In the genomic region with DNA sequence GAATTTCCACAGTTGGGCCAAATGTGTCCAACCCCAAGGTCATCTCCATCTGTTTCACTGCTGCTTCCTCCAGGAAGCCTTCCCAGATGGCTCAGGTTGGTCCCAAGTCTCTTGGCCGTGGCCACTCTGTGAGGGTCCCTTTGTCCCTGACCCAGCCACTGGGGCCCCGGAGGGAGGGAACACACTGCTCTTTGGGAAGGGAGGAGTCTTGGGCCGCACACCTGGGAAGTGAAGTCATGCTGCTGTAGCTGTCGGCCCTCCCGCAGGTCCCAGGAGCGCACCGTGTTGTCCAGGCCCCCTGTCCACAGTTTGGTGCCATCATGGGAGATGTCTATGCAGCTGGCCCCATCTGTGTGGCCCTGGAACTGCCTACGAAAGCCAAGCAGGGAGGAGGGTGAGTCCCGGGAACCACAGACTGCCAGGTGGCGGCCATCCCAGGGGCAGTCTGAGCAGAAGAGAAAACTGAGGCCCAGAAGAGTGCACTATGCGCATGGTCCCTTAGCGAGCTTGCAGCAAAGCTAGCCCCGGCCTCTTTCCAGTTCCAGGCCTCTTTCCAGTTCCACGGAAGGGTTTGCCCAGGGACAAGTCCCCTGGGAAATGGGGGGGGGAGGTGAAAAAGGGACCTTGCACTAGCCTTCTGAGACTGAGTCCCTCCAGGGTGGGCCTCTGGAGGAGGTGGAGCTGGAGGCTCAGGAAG, we compare ENCODE assay signal across 22 cellular contexts. TPM values are rescaled to one million over a fixed set of nuclear protein-coding genes. Genes with fewer than 3 reads are reported as not detected.
DNase-seq lines count a peak whose midpoint lies in the region; ATAC-seq and TF ChIP-seq lines count a peak whose summit lies in the region.
"Had no signal": no experiment of that assay in that cellular context is flagged by ENCODE, and none has a peak within 500 bp of the region (broad histone marks: within the 10 kb centered on the region; RNA-seq: fewer than 3 reads in every experiment).

No MANE protein-coding gene starts in this region.

- H2BK5ac ChIP-seq in neuronal stem cell (ENCODE audit: low read length): peak overlapping the region; percentile 63

- no peaks in the 10 kb centered on the region for H3K9me3 ChIP-seq in neuronal stem cell (replicated peaks in 1 of 2; ENCODE audit: control insufficient read depth in 2 of 2, insufficient read depth in 1 of 2, low read depth in 1 of 2, low read length in 2 of 2)
- no peaks in the 10 kb centered on the region for H3K9me3 ChIP-seq in suprapubic skin
- H3K9me3 ChIP-seq: BLaER1 treated with 17β-estradiol and CSF1 and Interleukin-3, amounts not matched to agents 10 nM and 100 nM; body of pancreas; Caco-2; heart right ventricle; uterus had no signal

- no peak overlapping the region for H2AK5ac ChIP-seq in neuronal stem cell (ENCODE audit: low read depth, low read length)

- ATAC-seq in central memory CD8-positive, alpha-beta T cell (replicated peaks; ENCODE audit: extremely low read depth, poor library complexity, severe bottlenecking): no peak
- ATAC-seq: body of pancreas had no signal

- no peak overlapping the region for H2BK120ac ChIP-seq in neuronal stem cell (ENCODE audit: low read depth, low read length)

- CTCF ChIA-PET in activated CD4-positive, alpha-beta memory T cell treated with anti-CD3 and anti-CD28 coated beads for 36 hours (lab: Charles Lee): no interaction called here

- H3K27ac Mint-ChIP-seq in activated naive CD4-positive, alpha-beta T cell treated with anti-CD3 and anti-CD28 coated beads, Interleukin-2, amount 50 U/mL, for 24 hours: peak overlapping the region; percentile 55
- peak overlapping the region; percentile 57 for H3K27ac Mint-ChIP-seq in central memory CD8-positive, alpha-beta T cell (ENCODE audit: low read depth)
- no peak overlapping the region for H3K27ac Mint-ChIP-seq in activated CD4-positive, alpha-beta memory T cell treated with anti-CD3 and anti-CD28 coated beads for 36 hours
- H3K27ac Mint-ChIP-seq: activated T-helper 1 cell treated with anti-CD3 and anti-CD28 coated beads, Interleukin-12 subunit alpha, Interleukin-12 subunit beta, Interleukin-2, Interleukin-4 antibody, amounts not matched to agents 30 ng/mL and 10 ng/mL and 1 ng/mL, durations not matched to agents 14 hours and 24 hours and 36 hours; nephron; T-helper 1 cell treated with Interleukin-12 subunit alpha and Interleukin-12 subunit beta and Interleukin-4 antibody, amounts not matched to agents 30 μg/mL and 1 μg/mL, for 36 hours had no signal

- H3K4me1 Mint-ChIP-seq in activated naive CD4-positive, alpha-beta T cell treated with anti-CD3 and anti-CD28 coated beads, Interleukin-2, amount 50 U/mL, for 24 hours: no peaks in the 10 kb centered on the region
- no peaks in the 10 kb centered on the region for H3K4me1 Mint-ChIP-seq in central memory CD8-positive, alpha-beta T cell
- no peaks in the 10 kb centered on the region for H3K4me1 Mint-ChIP-seq in activated CD4-positive, alpha-beta memory T cell treated with anti-CD3 and anti-CD28 coated beads for 36 hours (ENCODE audit: low read depth)

- peak overlapping the region; percentile 10 for H3K9ac ChIP-seq in neuronal stem cell (ENCODE audit: low read depth, low read length, poor library complexity)
- H3K9ac ChIP-seq: BLaER1 treated with 17β-estradiol and CSF1 and Interleukin-3, amounts not matched to agents 10 nM and 100 nM; GM23248 had no signal

- no peak overlapping the region for H3K27ac ChIP-seq in neuronal stem cell (replicated peaks; ENCODE audit: low read length)
- H3K27ac ChIP-seq in suprapubic skin: no peak overlapping the region
- H3K27ac ChIP-seq: BLaER1 treated with 17β-estradiol and CSF1 and Interleukin-3, amounts not matched to agents 10 nM and 100 nM; body of pancreas; GM23248; heart right ventricle; uterus had no signal

- H3K79me1 ChIP-seq in neuronal stem cell (ENCODE audit: low read depth, low read length): peaks cover 4% of the 10 kb centered on the region

- no peak overlapping the region for H3K4me3 Mint-ChIP-seq in activated naive CD4-positive, alpha-beta T cell treated with anti-CD3 and anti-CD28 coated beads, Interleukin-2, amount 50 U/mL, for 24 hours
- H3K4me3 Mint-ChIP-seq in central memory CD8-positive, alpha-beta T cell: no peak overlapping the region
- no peak overlapping the region for H3K4me3 Mint-ChIP-seq in activated CD4-positive, alpha-beta memory T cell treated with anti-CD3 and anti-CD28 coated beads for 36 hours
- H3K4me3 Mint-ChIP-seq: activated T-helper 1 cell treated with anti-CD3 and anti-CD28 coated beads, Interleukin-12 subunit alpha, Interleukin-12 subunit beta, Interleukin-2, Interleukin-4 antibody, amounts not matched to agents 30 ng/mL and 10 ng/mL and 1 ng/mL, durations not matched to agents 14 hours and 24 hours and 36 hours; nephron; T-helper 1 cell treated with Interleukin-12 subunit alpha and Interleukin-12 subunit beta and Interleukin-4 antibody, amounts not matched to agents 30 μg/mL and 1 μg/mL, for 36 hours had no signal

- no peak overlapping the region for H3K23ac ChIP-seq in neuronal stem cell (ENCODE audit: low read depth, low read length, poor library complexity)

- no peak overlapping the region for H2AFZ ChIP-seq in neuronal stem cell (ENCODE audit: low read length)
- H2AFZ ChIP-seq: GM23248 had no signal

- H3K4me1 ChIP-seq in neuronal stem cell (ENCODE audit: control insufficient read depth in 2 of 2, insufficient read depth in 1 of 2, low read depth in 1 of 2, low read length in 2 of 2) (peaks cover 3% of the 10 kb centered on the region in 2 donors), suprapubic skin (no peaks in the 10 kb centered on the region)
- H3K4me1 ChIP-seq: BLaER1 treated with 17β-estradiol and CSF1 and Interleukin-3, amounts not matched to agents 10 nM and 100 nM; body of pancreas; Caco-2; uterus had no signal

- no peak overlapping the region for H3K14ac ChIP-seq in neuronal stem cell (ENCODE audit: low read length)

- no peak for TF ChIP-seq EP300 in suprapubic skin (IDR thresholded peaks at IDR 0.05)

- no CpG with 5 or more reads among the region's 14 CpGs for WGBS in neuronal stem cell (ENCODE audit: extremely low coverage in 2 of 2, insufficient read length in 2 of 2, insufficient replicate concordance in 1 of 2), 2 donors
- 92% methylated on average over 14 of the region's 14 CpGs for WGBS in suprapubic skin
- WGBS in lower leg skin, 2 donors: 84 to 90% methylated on average over 14 of the region's 14 CpGs

- no peak overlapping the region for H3K4me2 ChIP-seq in neuronal stem cell (ENCODE audit: insufficient read depth, low read length, poor library complexity, severe bottlenecking)
- H3K4me2 ChIP-seq: BLaER1 treated with 17β-estradiol and CSF1 and Interleukin-3, amounts not matched to agents 10 nM and 100 nM had no signal

- H3K27me3 ChIP-seq in neuronal stem cell (ENCODE audit: control insufficient read depth in 3 of 3, insufficient read depth in 3 of 3, low read depth in 1 of 3, low read length in 3 of 3) (no peaks in the 10 kb centered on the region), suprapubic skin (no peaks in the 10 kb centered on the region)
- H3K27me3 ChIP-seq: BLaER1 treated with 17β-estradiol and CSF1 and Interleukin-3, amounts not matched to agents 10 nM and 100 nM; body of pancreas; heart right ventricle; uterus had no signal

- H2BK15ac ChIP-seq in neuronal stem cell (ENCODE audit: low read length): no peak overlapping the region

- intact Hi-C loops in lower leg skin (cut with DNase I; ENCODE audit: low total_unique reads): no loop called here
- intact Hi-C loops in activated CD4-positive, alpha-beta memory T cell treated with anti-CD3 and anti-CD28 coated beads for 36 hours (cut with micrococcal nuclease): no loop called here

- H3K9me3 Mint-ChIP-seq in activated naive CD4-positive, alpha-beta T cell treated with anti-CD3 and anti-CD28 coated beads, Interleukin-2, amount 50 U/mL, for 24 hours: no peaks in the 10 kb centered on the region
- no peaks in the 10 kb centered on the region for H3K9me3 Mint-ChIP-seq in central memory CD8-positive, alpha-beta T cell
- H3K9me3 Mint-ChIP-seq in activated CD4-positive, alpha-beta memory T cell treated with anti-CD3 and anti-CD28 coated beads for 36 hours: no peaks in the 10 kb centered on the region
- H3K9me3 Mint-ChIP-seq: activated T-helper 1 cell treated with anti-CD3 and anti-CD28 coated beads, Interleukin-12 subunit alpha, Interleukin-12 subunit beta, Interleukin-2, Interleukin-4 antibody, amounts not matched to agents 30 ng/mL and 10 ng/mL and 1 ng/mL, durations not matched to agents 14 hours and 24 hours and 36 hours; nephron; T-helper 1 cell treated with Interleukin-12 subunit alpha and Interleukin-12 subunit beta and Interleukin-4 antibody, amounts not matched to agents 30 μg/mL and 1 μg/mL, for 36 hours had no signal

- H3K4me3 ChIP-seq in neuronal stem cell (ENCODE audit: low read length in 2 of 2) (no peak overlapping the region), suprapubic skin (no peak overlapping the region), lower leg skin (ENCODE audit: low read depth, poor library complexity, severe bottlenecking) (no peak overlapping the region)
- H3K4me3 ChIP-seq: BLaER1 treated with 17β-estradiol and CSF1 and Interleukin-3, amounts not matched to agents 10 nM and 100 nM; body of pancreas; GM23248; heart right ventricle; uterus had no signal

- H3K18ac ChIP-seq in neuronal stem cell (ENCODE audit: low read length): no peak overlapping the region

- H3K36me3 ChIP-seq in neuronal stem cell (replicated peaks in 1 of 2; ENCODE audit: control insufficient read depth in 2 of 2, insufficient read depth in 2 of 2, low read length in 2 of 2): peaks cover 59 to 97% of the 10 kb centered on the region in 2 donors
- H3K36me3 ChIP-seq in suprapubic skin: peaks cover 95% of the 10 kb centered on the region
- H3K36me3 ChIP-seq: uterus had no signal

- H3K36me3 Mint-ChIP-seq in activated naive CD4-positive, alpha-beta T cell treated with anti-CD3 and anti-CD28 coated beads, Interleukin-2, amount 50 U/mL, for 24 hours: peaks cover 15% of the 10 kb centered on the region
- peaks cover 62% of the 10 kb centered on the region for H3K36me3 Mint-ChIP-seq in central memory CD8-positive, alpha-beta T cell (ENCODE audit: insufficient read depth)
- peaks cover 56% of the 10 kb centered on the region for H3K36me3 Mint-ChIP-seq in activated CD4-positive, alpha-beta memory T cell treated with anti-CD3 and anti-CD28 coated beads for 36 hours

- no peak for DNase-seq in activated naive CD4-positive, alpha-beta T cell (lab: John Stamatoyannopoulos, UW)
- DNase-seq in central memory CD8-positive, alpha-beta T cell (ENCODE audit: low spot score in 2 of 2): no peak
- DNase-seq in neuronal stem cell (ENCODE audit: low spot score) (no peak), suprapubic skin (ENCODE audit: low spot score in 2 of 2) (peak; percentile 44 to 57), foreskin melanocyte (no peak), lower leg skin (ENCODE audit: low spot score in 2 of 2) (no peak)
- no peak for DNase-seq in activated CD4-positive, alpha-beta memory T cell treated with anti-CD3 and anti-CD28 coated beads for 36 hours
- DNase-seq: activated CD4-positive, alpha-beta T cell treated with anti-CD3 and anti-CD28 coated beads for 1 hour; body of pancreas; DMS79; GM23248; heart right ventricle; Kasumi-1; NCI-H1694; NCI-H69 had no signal

- POLR2A ChIA-PET in activated CD4-positive, alpha-beta memory T cell treated with anti-CD3 and anti-CD28 coated beads for 36 hours (lab: Charles Lee): interaction anchor here (0.5 to 0.6 kb wide), 3 partner anchors 9 to 45 kb away, joined by 3 read pairs; a partner anchor contains a TSS

- TF ChIP-seq POLR2A in suprapubic skin (IDR thresholded peaks at IDR 0.05): no peak
- no peak for TF ChIP-seq POLR2A in lower leg skin (IDR thresholded peaks at IDR 0.05)

- no peaks in the 10 kb centered on the region for H3K27me3 Mint-ChIP-seq in activated naive CD4-positive, alpha-beta T cell treated with anti-CD3 and anti-CD28 coated beads, Interleukin-2, amount 50 U/mL, for 24 hours
- H3K27me3 Mint-ChIP-seq in central memory CD8-positive, alpha-beta T cell: no peaks in the 10 kb centered on the region
- H3K27me3 Mint-ChIP-seq in activated CD4-positive, alpha-beta memory T cell treated with anti-CD3 and anti-CD28 coated beads for 36 hours: no peaks in the 10 kb centered on the region

- no peak overlapping the region for H3K4ac ChIP-seq in neuronal stem cell (ENCODE audit: low read length)

- no peak overlapping the region for H4K8ac ChIP-seq in neuronal stem cell (ENCODE audit: low read depth, low read length)

- no peak overlapping the region for H2BK12ac ChIP-seq in neuronal stem cell (ENCODE audit: low read length)

- no peak overlapping the region for H4K91ac ChIP-seq in neuronal stem cell (ENCODE audit: low read depth, low read length, poor library complexity)

- no peak for TF ChIP-seq CTCF in suprapubic skin (IDR thresholded peaks at IDR 0.05)
- no peak for TF ChIP-seq CTCF in lower leg skin (IDR thresholded peaks at IDR 0.05)

RNA-seq across cellular contexts. Expression of a gene that starts 44.6 kb away (rescaled TPM):
- 27.4 TPM for polyA plus RNA-seq in neuronal stem cell (2013, experiment 1 of 2)
- 29.0 TPM for polyA plus RNA-seq in neuronal stem cell (2013, experiment 2 of 2)
- 100 to 1,000 TPM in 3 of 4 donors, 10 to 100 TPM in 1; 91.2 to 154 (median 137) TPM for total RNA-seq in suprapubic skin
- 100 to 1,000 TPM in 3 of 4 donors, 10 to 100 TPM in 1; 95.7 to 136 (median 124) TPM for total RNA-seq in lower leg skin
- total RNA-seq in activated CD4-positive, alpha-beta memory T cell treated with anti-CD3 and anti-CD28 coated beads for 36 hours: 10 to 100 TPM; 85.4 to 95.1 TPM

Comparison
In these comparisons a context has a peak if more than half of its experiments do, and no peak if none do; other contexts are left out.
1. DNase-seq: peak in suprapubic skin (2 of 2); none in activated naive CD4-positive, alpha-beta T cell (0 of 4), central memory CD8-positive, alpha-beta T cell (0 of 2), neuronal stem cell (single experiment), foreskin melanocyte (single experiment), lower leg skin (0 of 2) and activated CD4-positive, alpha-beta memory T cell treated with anti-CD3 and anti-CD28 coated beads for 36 hours (single experiment).